21 cellular contexts compared by ENCODE assay signal in the genomic region with DNA sequence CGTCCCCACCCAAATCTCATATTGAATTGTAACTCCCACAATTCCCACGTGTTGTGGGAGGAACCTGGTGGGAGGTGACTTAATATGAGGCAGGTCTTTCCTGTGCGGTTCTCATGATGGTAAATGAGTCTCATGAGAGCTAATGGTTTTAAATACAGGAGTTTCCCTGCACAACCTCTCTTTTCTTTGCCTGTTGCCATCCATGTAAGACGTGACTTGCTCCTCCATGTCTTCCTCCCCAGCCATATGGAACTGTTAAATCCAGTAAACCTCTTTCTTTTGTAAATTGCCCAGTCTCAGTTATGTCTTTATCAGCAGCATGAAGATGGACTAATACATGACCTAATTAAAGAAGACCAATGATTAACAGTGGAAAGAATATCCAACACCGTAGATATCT.
"Had no signal": no experiment of that assay in that cellular context is flagged by ENCODE, and none has a peak within 500 bp of the region (broad histone marks: within the 10 kb centered on the region; RNA-seq: fewer than 3 reads in every experiment).

No MANE protein-coding gene starts in this region.

- H3K27ac ChIP-seq: KMS-11, SJSA1, SK-N-MC had no signal

- H3K4me2 ChIP-seq: KMS-11 had no signal

- H3K4me3 ChIP-seq: SJSA1, SK-N-MC had no signal

- DNase-seq: IMR-90, Kasumi-1, MM.1S, NCI-H1092 treated with DMSO at 0.1 percent for 48 hours, NCI-H1436, NCI-H187, NCI-H2029, NCI-H2081 treated with DMSO at 0.1 percent for 48 hours, NCI-H2171, NCI-H226, NCI-H446, NCI-H510A, NCI-H524 treated with DMSO at 0.1 percent for 48 hours, NCI-H69, NCI-H774, Right ventricle myocardium superior, RPMI8226, SIG-M5 had no signal

- H3K4me1 ChIP-seq: SJSA1 had no signal

- H3K27me3 ChIP-seq: SJSA1 had no signal

- H3K9ac ChIP-seq: KMS-11 had no signal

- H3K9me3 ChIP-seq: SJSA1 had no signal

- H3K36me3 ChIP-seq: SJSA1 had no signal
